In the genomic region with DNA sequence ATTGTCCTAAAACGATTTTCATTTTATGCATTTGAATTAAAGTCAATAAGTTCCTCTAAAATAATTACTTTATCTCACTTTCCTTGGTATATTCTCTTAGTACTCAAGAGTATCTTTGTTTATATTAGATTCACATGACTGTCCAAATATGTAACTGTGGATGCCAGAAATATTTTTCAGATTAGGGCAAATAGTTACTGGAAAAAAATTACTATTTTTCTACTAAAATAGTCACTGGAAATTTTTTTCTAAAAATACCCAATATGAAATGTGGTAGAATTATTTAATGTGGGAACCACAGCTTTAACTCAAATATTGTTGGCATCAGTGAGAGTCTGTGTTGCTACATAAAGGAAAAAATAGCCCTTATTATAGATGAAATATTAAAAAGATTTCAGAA, we compare ENCODE assay signal across 25 cellular contexts.
"Had no signal": no experiment of that assay in that cellular context is flagged by ENCODE, and none has a peak within 500 bp of the region (broad histone marks: within the 10 kb centered on the region; RNA-seq: fewer than 3 reads in every experiment).

No MANE protein-coding gene starts in this region.

- H3K4me1 ChIP-seq: body of pancreas, esophagus squamous epithelium, left lung, neural progenitor cell, pancreas had no signal

- H3K27ac Mint-ChIP-seq: activated CD8-positive, alpha-beta T cell treated with anti-CD3 and anti-CD28 coated beads, Interleukin-2, amount 10 ng/mL, durations not matched to agents 7 days and 5 days; activated naive CD4-positive, alpha-beta T cell treated with anti-CD3 and anti-CD28 coated beads, Interleukin-2, amount 50 U/mL, for 72 hours; activated T-cell treated with anti-CD3 and anti-CD28 coated beads, Interleukin-2, amount 50 U/mL, for 72 hours; naive B cell; neural progenitor cell; WTC11 had no signal

- H3K27me3 ChIP-seq: body of pancreas, esophagus squamous epithelium, left lung, neural progenitor cell had no signal

- DNase-seq: activated CD4-positive, alpha-beta T cell treated with anti-CD3 and anti-CD28 coated beads for 4 hours; activated CD8-positive, alpha-beta memory T cell treated with anti-CD3 and anti-CD28 coated beads, Interleukin-2, amount 50 U/mL, for 48 hours; activated CD8-positive, alpha-beta T cell treated with anti-CD3 and anti-CD28 coated beads, Interleukin-2, amount 10 ng/mL, durations not matched to agents 7 days and 5 days; activated gamma-delta T cell; activated T-cell treated with anti-CD3 and anti-CD28 coated beads, Interleukin-2, amount 50 U/mL, for 72 hours; amygdala; body of pancreas; central memory CD4-positive, alpha-beta T cell; cortex of kidney; effector CD8-positive, alpha-beta T cell; esophagus squamous epithelium; left lung; mammary epithelial cell; naive B cell; pancreas; stimulated activated CD4-positive, alpha-beta T cell treated with anti-CD3 and anti-CD28 coated beads, Interleukin-15, amount 100 ng/mL, for 24 hours; stimulated activated CD4-positive, alpha-beta T cell treated with anti-CD3 and anti-CD28 coated beads, Interleukin-4, amount 100 ng/mL, for 1 hour; stimulated activated naive CD4-positive, alpha-beta T cell treated with Interleukin-2 at 50 U/mL for 16 hours; T-helper 2 cell; trophoblast cell had no signal

- H3K36me3 ChIP-seq: esophagus squamous epithelium, left lung, neural progenitor cell, pancreas had no signal

- H3K9ac ChIP-seq: neural progenitor cell had no signal

- H2AFZ ChIP-seq: neural progenitor cell had no signal

- H3K4me3 ChIP-seq: body of pancreas, esophagus squamous epithelium, left lung, neural progenitor cell, pancreas had no signal

- FAIRE-seq: endothelial cell of umbilical vein, keratinocyte had no signal

- H3K4me1 Mint-ChIP-seq: naive B cell, neural progenitor cell, WTC11 had no signal

- H3K4me2 ChIP-seq: neural progenitor cell had no signal

- H3K9me3 Mint-ChIP-seq: activated naive CD4-positive, alpha-beta T cell treated with anti-CD3 and anti-CD28 coated beads, Interleukin-2, amount 50 U/mL, for 72 hours; activated T-cell treated with anti-CD3 and anti-CD28 coated beads, Interleukin-2, amount 50 U/mL, for 72 hours had no signal

- H3K4me3 Mint-ChIP-seq: activated CD8-positive, alpha-beta T cell treated with anti-CD3 and anti-CD28 coated beads, Interleukin-2, amount 10 ng/mL, durations not matched to agents 7 days and 5 days; activated T-cell treated with anti-CD3 and anti-CD28 coated beads, Interleukin-2, amount 50 U/mL, for 72 hours; naive B cell; neural progenitor cell; WTC11 had no signal

- H3K27ac ChIP-seq: body of pancreas, esophagus squamous epithelium, left lung, neural progenitor cell, pancreas had no signal

- H3K9me3 ChIP-seq: body of pancreas, esophagus squamous epithelium, left lung, pancreas had no signal

- H3K36me3 Mint-ChIP-seq: activated naive CD4-positive, alpha-beta T cell treated with anti-CD3 and anti-CD28 coated beads, Interleukin-2, amount 50 U/mL, for 72 hours; naive B cell had no signal
